Comparison of ENCODE assay signal across 10 cellular contexts in the genomic region with DNA sequence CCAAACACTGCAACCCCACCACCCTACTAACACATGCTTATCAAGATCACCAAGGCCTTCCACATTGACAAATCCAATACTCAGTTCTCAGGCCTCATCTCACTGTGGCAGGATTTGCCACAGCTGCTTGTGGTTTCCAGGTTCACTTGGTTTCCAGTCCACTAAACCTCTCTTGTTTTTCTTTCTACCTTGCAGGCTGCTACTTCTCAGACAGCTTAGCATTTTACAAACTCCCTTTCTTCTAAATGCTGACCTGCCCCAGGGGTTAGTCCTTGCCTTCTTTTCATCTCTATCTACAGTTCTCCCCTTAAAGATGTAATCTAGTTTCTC.
A peak's percentile ranks its signal among the peaks of the same experiment; 100 is the strongest.
DNase-seq lines count a peak whose midpoint lies in the region; ATAC-seq and TF ChIP-seq lines count a peak whose summit lies in the region.
"Had no signal": no experiment of that assay in that cellular context is flagged by ENCODE, and none has a peak within 500 bp of the region (broad histone marks: within the 10 kb centered on the region; RNA-seq: fewer than 3 reads in every experiment).

No MANE protein-coding gene starts in this region.

- H3K36me3 Mint-ChIP-seq in activated naive CD8-positive, alpha-beta T cell treated with anti-CD3 and anti-CD28 coated beads for 36 hours, result peaks cover 10% of the 10 kb centered on the region
- H3K36me3 Mint-ChIP-seq in activated CD4-positive, alpha-beta memory T cell treated with anti-CD3 and anti-CD28 coated beads, Interleukin-2, amount 10 ng/mL, durations not matched to agents 7 days and 5 days (ENCODE audit: low read depth), result peaks cover 6% of the 10 kb centered on the region
- H3K36me3 Mint-ChIP-seq: activated naive CD8-positive, alpha-beta T cell had no signal

- peaks cover 7% of the 10 kb centered on the region for H3K9me3 Mint-ChIP-seq in activated naive CD8-positive, alpha-beta T cell treated with anti-CD3 and anti-CD28 coated beads for 36 hours
- H3K9me3 Mint-ChIP-seq in activated CD4-positive, alpha-beta memory T cell treated with anti-CD3 and anti-CD28 coated beads, Interleukin-2, amount 10 ng/mL, durations not matched to agents 7 days and 5 days, result peaks cover 8% of the 10 kb centered on the region

- peaks cover 5% of the 10 kb centered on the region for H3K4me1 Mint-ChIP-seq in activated naive CD8-positive, alpha-beta T cell treated with anti-CD3 and anti-CD28 coated beads for 36 hours
- peaks cover 16% of the 10 kb centered on the region for H3K4me1 Mint-ChIP-seq in activated CD4-positive, alpha-beta memory T cell treated with anti-CD3 and anti-CD28 coated beads, Interleukin-2, amount 10 ng/mL, durations not matched to agents 7 days and 5 days

- H3K27ac Mint-ChIP-seq in activated naive CD8-positive, alpha-beta T cell treated with anti-CD3 and anti-CD28 coated beads for 36 hours, result no peak overlapping the region
- H3K27ac Mint-ChIP-seq in activated CD4-positive, alpha-beta memory T cell treated with anti-CD3 and anti-CD28 coated beads, Interleukin-2, amount 10 ng/mL, durations not matched to agents 7 days and 5 days, result no peak overlapping the region
- H3K27ac Mint-ChIP-seq: activated naive CD8-positive, alpha-beta T cell had no signal

- no peaks in the 10 kb centered on the region for H3K27me3 Mint-ChIP-seq in activated naive CD8-positive, alpha-beta T cell treated with anti-CD3 and anti-CD28 coated beads for 36 hours
- no peaks in the 10 kb centered on the region for H3K27me3 Mint-ChIP-seq in activated CD4-positive, alpha-beta memory T cell treated with anti-CD3 and anti-CD28 coated beads, Interleukin-2, amount 10 ng/mL, durations not matched to agents 7 days and 5 days
- H3K27me3 Mint-ChIP-seq: activated naive CD8-positive, alpha-beta T cell had no signal

- ATAC-seq in HG03378 (IDR thresholded peaks at IDR 0.05; ENCODE audit: unreplicated experiment), result peak; percentile 61

- H3K4me3 Mint-ChIP-seq in activated naive CD8-positive, alpha-beta T cell treated with anti-CD3 and anti-CD28 coated beads for 36 hours, result no peak overlapping the region
- no peak overlapping the region for H3K4me3 Mint-ChIP-seq in activated CD4-positive, alpha-beta memory T cell treated with anti-CD3 and anti-CD28 coated beads, Interleukin-2, amount 10 ng/mL, durations not matched to agents 7 days and 5 days
- H3K4me3 Mint-ChIP-seq: activated naive CD8-positive, alpha-beta T cell had no signal

- H3K4me3 ChIP-seq in retinal pigment epithelial cell (ENCODE audit: low read length), result no peak overlapping the region

- TF ChIP-seq CTCF in retinal pigment epithelial cell (conservative IDR thresholded peaks at IDR 0.05; ENCODE audit: low read depth, low read length), result no peak

- POLR2A ChIA-PET in activated CD4-positive, alpha-beta memory T cell treated with anti-CD3 and anti-CD28 coated beads, Interleukin-2, amount 10 ng/mL, durations not matched to agents 7 days and 5 days (lab: Charles Lee), result no interaction called here

- DNase-seq in GM19238 (ENCODE audit: insufficient read length, low spot score), result peak; percentile 4
- peak; percentile 82 for DNase-seq in astrocyte of the hippocampus (ENCODE audit: low read depth, low spot score)
- peak; percentile 75 for DNase-seq in retinal pigment epithelial cell (ENCODE audit: low read depth)
- no peak for DNase-seq in activated naive CD8-positive, alpha-beta T cell treated with anti-CD3 and anti-CD28 coated beads for 36 hours
- DNase-seq in activated CD4-positive, alpha-beta memory T cell treated with anti-CD3 and anti-CD28 coated beads, Interleukin-2, amount 10 ng/mL, durations not matched to agents 7 days and 5 days, result no peak
- no peak for DNase-seq in GOT3 (lab: John Stamatoyannopoulos, UW)
- DNase-seq in activated CD4-positive, CD25-positive, alpha-beta regulatory T cell treated with anti-CD3 and anti-CD28 coated beads, Interleukin-2, amount 50 U/mL, for 72 hours, result no peak
- DNase-seq: kidney had no signal

- CTCF ChIA-PET in activated CD4-positive, alpha-beta memory T cell treated with anti-CD3 and anti-CD28 coated beads, Interleukin-2, amount 10 ng/mL, durations not matched to agents 7 days and 5 days (lab: Charles Lee), result no interaction called here

Comparison
In these comparisons a context has a peak if more than half of its experiments do, and no peak if none do; other contexts are left out.
1. DNase-seq: peak in GM19238 (single experiment), astrocyte of the hippocampus (single experiment) and retinal pigment epithelial cell (single experiment); none in activated naive CD8-positive, alpha-beta T cell treated with anti-CD3 and anti-CD28 coated beads for 36 hours (single experiment), activated CD4-positive, alpha-beta memory T cell treated with anti-CD3 and anti-CD28 coated beads, Interleukin-2, amount 10 ng/mL, durations not matched to agents 7 days and 5 days (single experiment), GOT3 (single experiment) and activated CD4-positive, CD25-positive, alpha-beta regulatory T cell treated with anti-CD3 and anti-CD28 coated beads, Interleukin-2, amount 50 U/mL, for 72 hours (single experiment).